Comparison of ENCODE assay signal across 19 cellular contexts in the genomic region with DNA sequence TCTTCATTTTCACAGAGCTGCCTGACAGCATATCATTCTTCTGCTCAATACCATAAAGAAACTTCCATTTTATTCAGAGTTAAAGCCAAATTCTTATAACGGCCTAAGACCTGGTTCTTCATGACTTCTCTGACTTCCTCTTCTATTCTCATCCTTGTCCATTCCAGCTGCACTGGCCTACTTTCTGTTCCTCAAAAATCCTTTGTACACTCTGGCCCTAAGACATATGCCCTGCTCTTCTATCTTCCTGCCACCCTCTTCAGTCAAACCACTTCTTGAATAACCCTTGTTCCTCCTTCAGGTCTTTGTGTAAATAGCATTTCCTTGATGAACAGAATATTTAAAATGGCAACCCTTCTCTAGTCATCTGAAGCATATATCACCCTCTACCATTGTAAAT.
DNase-seq lines count a peak whose midpoint lies in the region; ATAC-seq and TF ChIP-seq lines count a peak whose summit lies in the region.
"Had no signal": no experiment of that assay in that cellular context is flagged by ENCODE, and none has a peak within 500 bp of the region (broad histone marks: within the 10 kb centered on the region; RNA-seq: fewer than 3 reads in every experiment).

No MANE protein-coding gene starts in this region.

- DNase-seq in MV-4-11 (lab: John Stamatoyannopoulos, UW) (peak; percentile 99), RPMI8226 (peak; percentile 2), nephron progenitor cell (no peak), NCI-H446 (lab: John Stamatoyannopoulos, UW) (no peak), NCI-H2196 treated with DMSO at 0.1 percent for 48 hours (lab: John Stamatoyannopoulos, UW; ENCODE audit: unreplicated experiment) (no peak), HCEC 1CT (no peak)
- DNase-seq: CD4-positive, alpha-beta memory T cell; DND-41; GF-D8; H9; KG1; NCI-H1436; NCI-H2081 treated with DMSO at 0.1 percent for 48 hours; NCI-H345; NCI-H69; T-cell had no signal

- H3K4me1 Mint-ChIP-seq in nephron progenitor cell: no peaks in the 10 kb centered on the region
- H3K4me1 Mint-ChIP-seq: CD4-positive, alpha-beta memory T cell; T-cell had no signal

- peak overlapping the region in 4 of 11 experiments; percentile 23 to 46 (median 31); a peak in 5 of 22 replicates for H3K27ac ChIP-seq in BLaER1 treated with 17β-estradiol and CSF1 and Interleukin-3, amounts not matched to agents 10 nM and 100 nM
- H3K27ac ChIP-seq: SJSA1 had no signal

- no peaks in the 10 kb centered on the region for H3K36me3 ChIP-seq in BLaER1 treated with 17β-estradiol and CSF1 and Interleukin-3, amounts not matched to agents 10 nM and 100 nM
- H3K36me3 ChIP-seq: SJSA1 had no signal

- H3K4me3 Mint-ChIP-seq in nephron progenitor cell: no peak overlapping the region
- H3K4me3 Mint-ChIP-seq: CD4-positive, alpha-beta memory T cell; H9; T-cell had no signal

- no peaks in the 10 kb centered on the region for H3K27me3 Mint-ChIP-seq in nephron progenitor cell (ENCODE audit: low read depth, poor library complexity)
- H3K27me3 Mint-ChIP-seq: CD4-positive, alpha-beta memory T cell; T-cell had no signal

- no peak for TF ChIP-seq CTCF in nephron progenitor cell (IDR thresholded peaks at IDR 0.05)

- no peaks in the 10 kb centered on the region for H3K27me3 ChIP-seq in BLaER1 treated with 17β-estradiol and CSF1 and Interleukin-3, amounts not matched to agents 10 nM and 100 nM
- H3K27me3 ChIP-seq: SJSA1 had no signal

- no peaks in the 10 kb centered on the region for H3K9me3 Mint-ChIP-seq in nephron progenitor cell

- H3K4me3 ChIP-seq in BLaER1 treated with 17β-estradiol and CSF1 and Interleukin-3, amounts not matched to agents 10 nM and 100 nM: no peak overlapping the region
- H3K4me3 ChIP-seq: SJSA1 had no signal

- peak overlapping the region in 6 of 11 experiments; percentile 10 to 48 (median 26); a peak in 10 of 22 replicates for H3K4me2 ChIP-seq in BLaER1 treated with 17β-estradiol and CSF1 and Interleukin-3, amounts not matched to agents 10 nM and 100 nM

- no peaks in the 10 kb centered on the region for H3K9me3 ChIP-seq in BLaER1 treated with 17β-estradiol and CSF1 and Interleukin-3, amounts not matched to agents 10 nM and 100 nM (replicated peaks in 1 of 11)
- H3K9me3 ChIP-seq: SJSA1 had no signal

- no peak overlapping the region for H3K9ac ChIP-seq in BLaER1 treated with 17β-estradiol and CSF1 and Interleukin-3, amounts not matched to agents 10 nM and 100 nM

- H3K27ac Mint-ChIP-seq in nephron progenitor cell: peak overlapping the region; percentile 1
- H3K27ac Mint-ChIP-seq: CD4-positive, alpha-beta memory T cell; T-cell had no signal

- no peaks in the 10 kb centered on the region for H3K36me3 Mint-ChIP-seq in nephron progenitor cell (ENCODE audit: low read depth)
- H3K36me3 Mint-ChIP-seq: CD4-positive, alpha-beta memory T cell; T-cell had no signal

- peaks cover 0 to 11% (median 9%) of the 10 kb centered on the region in 10 experiments; a peak in 13 of 20 replicates for H3K4me1 ChIP-seq in BLaER1 treated with 17β-estradiol and CSF1 and Interleukin-3, amounts not matched to agents 10 nM and 100 nM
- H3K4me1 ChIP-seq: SJSA1 had no signal

- no peaks in the 10 kb centered on the region for H4K20me1 ChIP-seq in BLaER1 treated with 17β-estradiol and CSF1 and Interleukin-3, amounts not matched to agents 10 nM and 100 nM

- ATAC-seq in GM19463 (IDR thresholded peaks at IDR 0.05; ENCODE audit: unreplicated experiment): no peak
- ATAC-seq: T-cell had no signal

Comparison
In these comparisons a context has a peak if more than half of its experiments do, and no peak if none do; other contexts are left out.
1. DNase-seq: peak in MV-4-11 (single experiment) and RPMI8226 (single experiment); none in nephron progenitor cell (single experiment), NCI-H446 (0 of 2), NCI-H2196 treated with DMSO at 0.1 percent for 48 hours (single experiment) and HCEC 1CT (single experiment).